In genomic region chr2:208139447-208139846, GRCh38 we compare ENCODE assay signal across 1 cellular context.
TF ChIP-seq lines count a peak whose summit lies in the region.

No MANE protein-coding gene starts in this region.

TF ChIP-seq in H1, 55 proteins besides CTCF, POLR2A, EP300 and RAD21:
- TF ChIP-seq HDAC6 (IDR thresholded peaks at IDR 0.05; ENCODE audit: low read depth, low read length), result no peak
- TF ChIP-seq TEAD4 (IDR thresholded peaks at IDR 0.05; ENCODE audit: low read depth, low read length), result no peak
- TF ChIP-seq, protein P1, sequence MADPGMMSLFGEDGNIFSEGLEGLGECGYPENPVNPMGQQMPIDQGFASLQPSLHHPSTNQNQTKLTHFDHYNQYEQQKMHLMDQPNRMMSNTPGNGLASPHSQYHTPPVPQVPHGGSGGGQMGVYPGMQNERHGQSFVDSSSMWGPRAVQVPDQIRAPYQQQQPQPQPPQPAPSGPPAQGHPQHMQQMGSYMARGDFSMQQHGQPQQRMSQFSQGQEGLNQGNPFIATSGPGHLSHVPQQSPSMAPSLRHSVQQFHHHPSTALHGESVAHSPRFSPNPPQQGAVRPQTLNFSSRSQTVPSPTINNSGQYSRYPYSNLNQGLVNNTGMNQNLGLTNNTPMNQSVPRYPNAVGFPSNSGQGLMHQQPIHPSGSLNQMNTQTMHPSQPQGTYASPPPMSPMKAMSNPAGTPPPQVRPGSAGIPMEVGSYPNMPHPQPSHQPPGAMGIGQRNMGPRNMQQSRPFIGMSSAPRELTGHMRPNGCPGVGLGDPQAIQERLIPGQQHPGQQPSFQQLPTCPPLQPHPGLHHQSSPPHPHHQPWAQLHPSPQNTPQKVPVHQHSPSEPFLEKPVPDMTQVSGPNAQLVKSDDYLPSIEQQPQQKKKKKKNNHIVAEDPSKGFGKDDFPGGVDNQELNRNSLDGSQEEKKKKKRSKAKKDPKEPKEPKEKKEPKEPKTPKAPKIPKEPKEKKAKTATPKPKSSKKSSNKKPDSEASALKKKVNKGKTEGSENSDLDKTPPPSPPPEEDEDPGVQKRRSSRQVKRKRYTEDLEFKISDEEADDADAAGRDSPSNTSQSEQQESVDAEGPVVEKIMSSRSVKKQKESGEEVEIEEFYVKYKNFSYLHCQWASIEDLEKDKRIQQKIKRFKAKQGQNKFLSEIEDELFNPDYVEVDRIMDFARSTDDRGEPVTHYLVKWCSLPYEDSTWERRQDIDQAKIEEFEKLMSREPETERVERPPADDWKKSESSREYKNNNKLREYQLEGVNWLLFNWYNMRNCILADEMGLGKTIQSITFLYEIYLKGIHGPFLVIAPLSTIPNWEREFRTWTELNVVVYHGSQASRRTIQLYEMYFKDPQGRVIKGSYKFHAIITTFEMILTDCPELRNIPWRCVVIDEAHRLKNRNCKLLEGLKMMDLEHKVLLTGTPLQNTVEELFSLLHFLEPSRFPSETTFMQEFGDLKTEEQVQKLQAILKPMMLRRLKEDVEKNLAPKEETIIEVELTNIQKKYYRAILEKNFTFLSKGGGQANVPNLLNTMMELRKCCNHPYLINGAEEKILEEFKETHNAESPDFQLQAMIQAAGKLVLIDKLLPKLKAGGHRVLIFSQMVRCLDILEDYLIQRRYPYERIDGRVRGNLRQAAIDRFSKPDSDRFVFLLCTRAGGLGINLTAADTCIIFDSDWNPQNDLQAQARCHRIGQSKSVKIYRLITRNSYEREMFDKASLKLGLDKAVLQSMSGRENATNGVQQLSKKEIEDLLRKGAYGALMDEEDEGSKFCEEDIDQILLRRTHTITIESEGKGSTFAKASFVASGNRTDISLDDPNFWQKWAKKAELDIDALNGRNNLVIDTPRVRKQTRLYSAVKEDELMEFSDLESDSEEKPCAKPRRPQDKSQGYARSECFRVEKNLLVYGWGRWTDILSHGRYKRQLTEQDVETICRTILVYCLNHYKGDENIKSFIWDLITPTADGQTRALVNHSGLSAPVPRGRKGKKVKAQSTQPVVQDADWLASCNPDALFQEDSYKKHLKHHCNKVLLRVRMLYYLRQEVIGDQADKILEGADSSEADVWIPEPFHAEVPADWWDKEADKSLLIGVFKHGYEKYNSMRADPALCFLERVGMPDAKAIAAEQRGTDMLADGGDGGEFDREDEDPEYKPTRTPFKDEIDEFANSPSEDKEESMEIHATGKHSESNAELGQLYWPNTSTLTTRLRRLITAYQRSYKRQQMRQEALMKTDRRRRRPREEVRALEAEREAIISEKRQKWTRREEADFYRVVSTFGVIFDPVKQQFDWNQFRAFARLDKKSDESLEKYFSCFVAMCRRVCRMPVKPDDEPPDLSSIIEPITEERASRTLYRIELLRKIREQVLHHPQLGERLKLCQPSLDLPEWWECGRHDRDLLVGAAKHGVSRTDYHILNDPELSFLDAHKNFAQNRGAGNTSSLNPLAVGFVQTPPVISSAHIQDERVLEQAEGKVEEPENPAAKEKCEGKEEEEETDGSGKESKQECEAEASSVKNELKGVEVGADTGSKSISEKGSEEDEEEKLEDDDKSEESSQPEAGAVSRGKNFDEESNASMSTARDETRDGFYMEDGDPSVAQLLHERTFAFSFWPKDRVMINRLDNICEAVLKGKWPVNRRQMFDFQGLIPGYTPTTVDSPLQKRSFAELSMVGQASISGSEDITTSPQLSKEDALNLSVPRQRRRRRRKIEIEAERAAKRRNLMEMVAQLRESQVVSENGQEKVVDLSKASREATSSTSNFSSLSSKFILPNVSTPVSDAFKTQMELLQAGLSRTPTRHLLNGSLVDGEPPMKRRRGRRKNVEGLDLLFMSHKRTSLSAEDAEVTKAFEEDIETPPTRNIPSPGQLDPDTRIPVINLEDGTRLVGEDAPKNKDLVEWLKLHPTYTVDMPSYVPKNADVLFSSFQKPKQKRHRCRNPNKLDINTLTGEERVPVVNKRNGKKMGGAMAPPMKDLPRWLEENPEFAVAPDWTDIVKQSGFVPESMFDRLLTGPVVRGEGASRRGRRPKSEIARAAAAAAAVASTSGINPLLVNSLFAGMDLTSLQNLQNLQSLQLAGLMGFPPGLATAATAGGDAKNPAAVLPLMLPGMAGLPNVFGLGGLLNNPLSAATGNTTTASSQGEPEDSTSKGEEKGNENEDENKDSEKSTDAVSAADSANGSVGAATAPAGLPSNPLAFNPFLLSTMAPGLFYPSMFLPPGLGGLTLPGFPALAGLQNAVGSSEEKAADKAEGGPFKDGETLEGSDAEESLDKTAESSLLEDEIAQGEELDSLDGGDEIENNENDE (IDR thresholded peaks at IDR 0.05; ENCODE audit: insufficient replicate concordance, low read length), result no peak
- no peak for TF ChIP-seq CREB1 (IDR thresholded peaks at IDR 0.05)
- TF ChIP-seq BRCA1 (IDR thresholded peaks at IDR 0.05; ENCODE audit: low read depth, low read length), result no peak
- no peak for TF ChIP-seq SP1 (IDR thresholded peaks at IDR 0.05; ENCODE audit: low read depth, low read length)
- no peak for TF ChIP-seq CBX5 (IDR thresholded peaks at IDR 0.05; ENCODE audit: low read depth, low read length)
